Comparison of ENCODE assay signal across 19 cellular contexts in the genomic region with DNA sequence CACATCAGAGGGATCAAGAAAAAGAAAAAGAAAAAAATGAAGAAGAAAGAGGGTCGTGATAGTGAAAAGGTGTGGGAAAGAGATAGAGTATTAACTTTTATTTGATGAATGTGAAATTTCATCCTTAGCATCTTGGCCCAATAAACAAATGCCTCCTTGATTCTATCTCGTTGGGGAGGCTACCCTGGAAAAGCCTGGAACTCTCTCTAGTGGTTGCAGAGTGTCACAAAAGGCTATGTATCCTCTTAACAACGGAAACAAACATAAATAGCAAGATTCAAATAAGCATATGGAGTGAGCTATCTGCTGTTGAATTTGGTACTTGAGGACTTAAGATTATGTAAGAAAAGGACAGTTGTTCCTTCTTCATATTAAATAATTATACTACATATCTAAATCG.
DNase-seq lines count a peak whose midpoint lies in the region; ATAC-seq and TF ChIP-seq lines count a peak whose summit lies in the region.
"Had no signal": no experiment of that assay in that cellular context is flagged by ENCODE, and none has a peak within 500 bp of the region (broad histone marks: within the 10 kb centered on the region; RNA-seq: fewer than 3 reads in every experiment).

No MANE protein-coding gene starts in this region.

- H3K9me3 ChIP-seq in A673 (ENCODE audit: low read depth, low read length, poor library complexity, severe bottlenecking) = no peaks in the 10 kb centered on the region
- no peaks in the 10 kb centered on the region for H3K9me3 ChIP-seq in BE2C
- H3K9me3 ChIP-seq in PC-3 (ENCODE audit: low read length) = no peaks in the 10 kb centered on the region
- peaks cover 0 to 12% (median 0%) of the 10 kb centered on the region in 12 donors for H3K9me3 ChIP-seq in heart left ventricle
- H3K9me3 ChIP-seq: Caco-2 had no signal

- H3K4me3 ChIP-seq in A673 (ENCODE audit: low read depth, low read length, poor library complexity, severe bottlenecking) = no peak overlapping the region
- no peak overlapping the region for H3K4me3 ChIP-seq in BE2C (ENCODE audit: low read depth, low read length)
- no peak overlapping the region for H3K4me3 ChIP-seq in PC-3 (ENCODE audit: low read length)
- no peak overlapping the region for H3K4me3 ChIP-seq in epithelial cell of esophagus (ENCODE audit: low read length)
- no peak overlapping the region for H3K4me3 ChIP-seq in heart left ventricle

- no peak overlapping the region for H3K4me2 ChIP-seq in PC-3 (ENCODE audit: low read length)

- H3K27ac ChIP-seq in A673 (ENCODE audit: low read depth, low read length, poor library complexity, severe bottlenecking) (no peak overlapping the region), PC-3 (ENCODE audit: low read length) (no peak overlapping the region), heart left ventricle (no peak overlapping the region)
- H3K27ac ChIP-seq: HL-60 had no signal

- no peaks in the 10 kb centered on the region for H4K20me1 ChIP-seq in PC-3 (ENCODE audit: low read length)

- no peak for ATAC-seq in PC-3
- ATAC-seq in heart left ventricle = no peak

- 63 to 80% (median 70%) methylated on average over 4 of the region's 4 CpGs for WGBS in heart left ventricle, 4 donors

- no peaks in the 10 kb centered on the region for H3K9me2 ChIP-seq in PC-3 (replicated peaks; ENCODE audit: low read length)

- TF ChIP-seq POLR2A in heart left ventricle (IDR thresholded peaks at IDR 0.05) = no peak

- TF ChIP-seq CTCF in A673 (conservative IDR thresholded peaks at IDR 0.05; ENCODE audit: low read depth, low read length) (0 out of 2 replicates have a peak, but pooled peaks have one; percentile 12), BE2C (IDR thresholded peaks at IDR 0.05; ENCODE audit: low read depth, low read length) (peak; percentile 40), PC-3 (conservative IDR thresholded peaks at IDR 0.05; ENCODE audit: low read depth, low read length) (peak; percentile 34; the same call in 1 of the 2 replicates), epithelial cell of esophagus (IDR thresholded peaks at IDR 0.05; ENCODE audit: insufficient read depth, low read depth, low read length, missing control alignments) (peak; percentile 5), heart left ventricle (IDR thresholded peaks at IDR 0.05) (no peak)

- CTCF ChIA-PET in A673 (lab: Charles Lee) = no interaction called here
- CTCF ChIA-PET in PC-3 (lab: Charles Lee) = no interaction called here

- POLR2A ChIA-PET in A673 (lab: Charles Lee; ENCODE audit: low non-redundant PET) (no interaction called here), PC-3 (lab: Charles Lee; ENCODE audit: unreplicated experiment) (no interaction called here)

- H3K27me3 ChIP-seq in A673 (replicated peaks; ENCODE audit: insufficient read depth, low read depth, low read length, poor library complexity) = no peaks in the 10 kb centered on the region
- no peaks in the 10 kb centered on the region for H3K27me3 ChIP-seq in BE2C
- no peaks in the 10 kb centered on the region for H3K27me3 ChIP-seq in PC-3 (ENCODE audit: low read length)
- no peaks in the 10 kb centered on the region for H3K27me3 ChIP-seq in heart left ventricle

- no peak for DNase-seq in A673 (ENCODE audit: low spot score)
- no peak for DNase-seq in BE2C
- peak; percentile 10 for DNase-seq in PC-3
- no peak for DNase-seq in epithelial cell of esophagus (ENCODE audit: low read depth)
- DNase-seq in heart left ventricle = no peak
- DNase-seq in NCI-H748 (lab: John Stamatoyannopoulos, UW; ENCODE audit: unreplicated experiment) = no peak
- no peak for DNase-seq in HCEC 1CT
- DNase-seq: ACHN; Caco-2; CD4-positive, CD25-positive, alpha-beta regulatory T cell; H9; MM.1S; NCI-H1092; NCI-H1694; NCI-H2081 treated with DMSO at 0.1 percent for 48 hours; NCI-H345; NCI-H526 treated with DMSO at 0.1 percent for 48 hours; Right ventricle myocardium superior had no signal

- intact Hi-C loops in A673 (cut with micrococcal nuclease; ENCODE audit: unreplicated experiment) (no loop called here), PC-3 (cut with micrococcal nuclease) (no loop called here), heart left ventricle (cut with DNase I) (no loop called here)

- no peaks in the 10 kb centered on the region for H3K36me3 ChIP-seq in A673 (ENCODE audit: insufficient read depth, low read length, poor library complexity, severe bottlenecking)
- H3K36me3 ChIP-seq in BE2C = no peaks in the 10 kb centered on the region
- H3K36me3 ChIP-seq in PC-3 (ENCODE audit: low read depth, low read length) = no peaks in the 10 kb centered on the region
- no peaks in the 10 kb centered on the region for H3K36me3 ChIP-seq in heart left ventricle

- no peaks in the 10 kb centered on the region for H3F3A ChIP-seq in PC-3 (ENCODE audit: low read length, unreplicated experiment)

- H2AFZ ChIP-seq in PC-3 (ENCODE audit: low read length) = no peak overlapping the region

- H3K9ac ChIP-seq in PC-3 (ENCODE audit: low read length) = no peak overlapping the region

- no peaks in the 10 kb centered on the region for H3K79me2 ChIP-seq in PC-3 (ENCODE audit: low read length)

- H3K4me1 ChIP-seq in A673 (ENCODE audit: insufficient read depth, low read length, poor library complexity, severe bottlenecking) (peaks cover 16% of the 10 kb centered on the region), BE2C (peaks cover 5% of the 10 kb centered on the region; the same call in 1 of the 2 replicates), PC-3 (ENCODE audit: insufficient read depth, low read length) (no peaks in the 10 kb centered on the region), heart left ventricle (no peaks in the 10 kb centered on the region)
- H3K4me1 ChIP-seq: Caco-2 had no signal

- no TSS peak for BruUV-seq in A673 (replicated peaks; lab: Mats Ljungman, UMichigan)
- no TSS peak for BruUV-seq in PC-3 (replicated peaks; lab: Mats Ljungman, UMichigan)

Comparison
In these comparisons a context has a peak if more than half of its experiments do, and no peak if none do; other contexts are left out.
1. CTCF ChIP-seq: peak in A673 (single experiment), BE2C (single experiment), PC-3 (single experiment) and epithelial cell of esophagus (single experiment); none in heart left ventricle (0 of 12).